ENCODE assay signal across 32 cellular contexts in genomic region chr1:19618428-19618827, GRCh38. TPM values are rescaled to one million over a fixed set of nuclear protein-coding genes. Genes with fewer than 3 reads are reported as not detected.
"Had no signal": no experiment of that assay in that cellular context is flagged by ENCODE, and none has a peak within 500 bp of the region (broad histone marks: within the 10 kb centered on the region; RNA-seq: fewer than 3 reads in every experiment).

No MANE protein-coding gene starts in this region.

- H3K27ac Mint-ChIP-seq: activated CD4-positive, alpha-beta memory T cell treated with anti-CD3 and anti-CD28 coated beads, Interleukin-2, amount 10 ng/mL, durations not matched to agents 7 days and 5 days; activated CD4-positive, alpha-beta T cell treated with anti-CD3 and anti-CD28 coated beads, Interleukin-2, amount 10 ng/mL, durations not matched to agents 24 days and 14 days; activated naive CD8-positive, alpha-beta T cell treated with anti-CD3 and anti-CD28 coated beads, Interleukin-2, amount 50 U/mL, for 24 hours; activated T-helper 1 cell treated with anti-CD3 and anti-CD28 coated beads, Interleukin-12 subunit alpha, Interleukin-12 subunit beta, Interleukin-2, Interleukin-4 antibody, amounts not matched to agents 30 ng/mL and 10 ng/mL and 1 ng/mL, durations not matched to agents 14 hours and 24 hours and 36 hours; memory B cell; stimulated activated memory B cell treated with anti-CD40 and anti-IgM and Interleukin-4, amounts not matched to agents 10 μg/mL and 1 μg/mL and 100 μg/mL, for 72 hours had no signal

- H3K9me3 ChIP-seq: colonic mucosa, mucosa of descending colon, sigmoid colon, stomach, suprapubic skin, tibial nerve, vagina had no signal

- ATAC-seq: activated CD4-positive, CD25-positive, alpha-beta regulatory T cell treated with anti-CD3 and anti-CD28 coated beads, Interleukin-2, amount 50 U/mL, for 24 hours; activated naive CD8-positive, alpha-beta T cell treated with anti-CD3 and anti-CD28 coated beads, Interleukin-2, amount 50 U/mL, for 24 hours; mucosa of descending colon; stimulated activated memory B cell treated with anti-CD40 and anti-IgM and Interleukin-4, amounts not matched to agents 10 μg/mL and 1 μg/mL and 100 μg/mL, for 72 hours had no signal

- H3K4me1 Mint-ChIP-seq: activated CD4-positive, alpha-beta memory T cell treated with anti-CD3 and anti-CD28 coated beads, Interleukin-2, amount 10 ng/mL, durations not matched to agents 7 days and 5 days had no signal

- DNase-seq: activated CD4-positive, alpha-beta memory T cell treated with anti-CD3 and anti-CD28 coated beads, Interleukin-2, amount 10 ng/mL, durations not matched to agents 7 days and 5 days; activated CD4-positive, alpha-beta T cell treated with anti-CD3 and anti-CD28 coated beads, Interleukin-2, amount 10 ng/mL, durations not matched to agents 24 days and 14 days; activated gamma-delta T cell; activated naive CD4-positive, alpha-beta T cell treated with anti-CD3 and anti-CD28 coated beads, Interleukin-2, amount 50 U/mL, for 16 hours; activated naive CD8-positive, alpha-beta T cell treated with anti-CD3 and anti-CD28 coated beads, Interleukin-2, amount 50 U/mL, for 24 hours; central memory CD4-positive, alpha-beta T cell; colonic mucosa; dorsolateral prefrontal cortex; foreskin melanocyte; glutamatergic neuron; mucosa of descending colon; nucleus accumbens; posterior cingulate gyrus; retina; sigmoid colon; stimulated activated CD4-positive, alpha-beta T cell treated with anti-CD3 and anti-CD28 coated beads, Interleukin-15, amount 100 ng/mL, for 24 hours; stomach; SW 1271; T-helper 2 cell had no signal

- H3K4me3 ChIP-seq: colonic mucosa, dorsolateral prefrontal cortex, hepatocyte, mucosa of descending colon, sigmoid colon, smooth muscle cell, stomach, suprapubic skin, tibial nerve, vagina had no signal

- H3K27me3 Mint-ChIP-seq: activated CD4-positive, alpha-beta memory T cell treated with anti-CD3 and anti-CD28 coated beads, Interleukin-2, amount 10 ng/mL, durations not matched to agents 7 days and 5 days; activated CD4-positive, alpha-beta T cell treated with anti-CD3 and anti-CD28 coated beads, Interleukin-2, amount 10 ng/mL, durations not matched to agents 24 days and 14 days; activated naive CD8-positive, alpha-beta T cell treated with anti-CD3 and anti-CD28 coated beads, Interleukin-2, amount 50 U/mL, for 24 hours; brain; memory B cell; stimulated activated memory B cell treated with anti-CD40 and anti-IgM and Interleukin-4, amounts not matched to agents 10 μg/mL and 1 μg/mL and 100 μg/mL, for 72 hours had no signal

- H2AFZ ChIP-seq: hepatocyte had no signal

- H3K27ac ChIP-seq: dorsolateral prefrontal cortex, stomach, suprapubic skin, tibial nerve, vagina had no signal

- H3K27me3 ChIP-seq: colonic mucosa, dorsolateral prefrontal cortex, hepatocyte, sigmoid colon, stomach, suprapubic skin, tibial nerve, vagina had no signal

- H3K4me2 ChIP-seq: smooth muscle cell had no signal

- H3K9me3 Mint-ChIP-seq: activated CD4-positive, alpha-beta memory T cell treated with anti-CD3 and anti-CD28 coated beads, Interleukin-2, amount 10 ng/mL, durations not matched to agents 7 days and 5 days; activated CD4-positive, alpha-beta T cell treated with anti-CD3 and anti-CD28 coated beads, Interleukin-2, amount 10 ng/mL, durations not matched to agents 24 days and 14 days; activated naive CD8-positive, alpha-beta T cell treated with anti-CD3 and anti-CD28 coated beads, Interleukin-2, amount 50 U/mL, for 24 hours; activated T-helper 1 cell treated with anti-CD3 and anti-CD28 coated beads, Interleukin-12 subunit alpha, Interleukin-12 subunit beta, Interleukin-2, Interleukin-4 antibody, amounts not matched to agents 30 ng/mL and 10 ng/mL and 1 ng/mL, durations not matched to agents 14 hours and 24 hours and 36 hours; brain; memory B cell; stimulated activated memory B cell treated with anti-CD40 and anti-IgM and Interleukin-4, amounts not matched to agents 10 μg/mL and 1 μg/mL and 100 μg/mL, for 72 hours had no signal

- H3K4me3 Mint-ChIP-seq: activated CD4-positive, alpha-beta memory T cell treated with anti-CD3 and anti-CD28 coated beads, Interleukin-2, amount 10 ng/mL, durations not matched to agents 7 days and 5 days; activated CD4-positive, alpha-beta T cell treated with anti-CD3 and anti-CD28 coated beads, Interleukin-2, amount 10 ng/mL, durations not matched to agents 24 days and 14 days; activated naive CD8-positive, alpha-beta T cell treated with anti-CD3 and anti-CD28 coated beads, Interleukin-2, amount 50 U/mL, for 24 hours; activated T-helper 1 cell treated with anti-CD3 and anti-CD28 coated beads, Interleukin-12 subunit alpha, Interleukin-12 subunit beta, Interleukin-2, Interleukin-4 antibody, amounts not matched to agents 30 ng/mL and 10 ng/mL and 1 ng/mL, durations not matched to agents 14 hours and 24 hours and 36 hours; brain; memory B cell; stimulated activated memory B cell treated with anti-CD40 and anti-IgM and Interleukin-4, amounts not matched to agents 10 μg/mL and 1 μg/mL and 100 μg/mL, for 72 hours had no signal

- H3K36me3 ChIP-seq: colonic mucosa had no signal

RNA-seq across cellular contexts. Expression of gene HTR6, which starts 46.2 kb away (rescaled TPM):
- total RNA-seq: activated CD4-positive, alpha-beta memory T cell treated with anti-CD3 and anti-CD28 coated beads, Interleukin-2, amount 10 ng/mL, durations not matched to agents 7 days and 5 days; activated CD4-positive, alpha-beta T cell treated with anti-CD3 and anti-CD28 coated beads, Interleukin-2, amount 10 ng/mL, durations not matched to agents 24 days and 14 days; activated T-helper 1 cell treated with anti-CD3 and anti-CD28 coated beads, Interleukin-12 subunit alpha, Interleukin-12 subunit beta, Interleukin-2, Interleukin-4 antibody, amounts not matched to agents 30 ng/mL and 10 ng/mL and 1 ng/mL, durations not matched to agents 14 hours and 24 hours and 36 hours; colonic mucosa; epithelial cell of proximal tubule; hepatocyte; liver; mucosa of descending colon; sigmoid colon; smooth muscle cell; stomach; tibial nerve; vagina had no signal
- polyA plus RNA-seq: hepatocyte, liver, neural cell, smooth muscle cell, stomach had no signal
